In the genomic region with DNA sequence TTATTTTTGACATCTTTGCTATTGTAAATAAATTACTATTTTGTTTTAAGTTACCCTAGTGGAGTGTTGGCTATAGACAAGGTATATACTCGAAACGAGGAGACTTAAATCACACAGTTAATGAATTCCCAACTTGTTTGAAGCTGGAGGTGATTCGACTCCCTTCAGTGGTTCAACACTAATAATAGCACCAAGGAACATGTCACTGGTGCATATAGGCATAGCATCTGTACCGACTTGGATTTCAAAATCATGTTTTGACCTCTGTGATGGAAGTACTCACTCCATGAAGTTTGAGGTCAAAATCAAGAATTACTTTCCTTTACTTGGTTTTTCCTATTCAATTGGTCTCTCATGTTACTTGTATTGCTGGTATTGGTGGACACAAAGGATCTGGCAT, we compare ENCODE assay signal across 21 cellular contexts.
A peak's percentile ranks its signal among the peaks of the same experiment; 100 is the strongest.
DNase-seq lines count a peak whose midpoint lies in the region; ATAC-seq and TF ChIP-seq lines count a peak whose summit lies in the region.
"Had no signal": no experiment of that assay in that cellular context is flagged by ENCODE, and none has a peak within 500 bp of the region (broad histone marks: within the 10 kb centered on the region; RNA-seq: fewer than 3 reads in every experiment).

No MANE protein-coding gene starts in this region.

- no peaks in the 10 kb centered on the region for H3K9me3 ChIP-seq in gastrocnemius medialis
- H3K9me3 ChIP-seq: BE2C, Caco-2, Peyer's patch had no signal

- CTCF ChIA-PET in WTC11 (lab: Charles Lee), result no interaction called here

- no peaks in the 10 kb centered on the region for H3K4me1 ChIP-seq in gastrocnemius medialis
- H3K4me1 ChIP-seq: BE2C, Caco-2, Peyer's patch had no signal

- H3K27me3 ChIP-seq in gastrocnemius medialis, result no peaks in the 10 kb centered on the region
- H3K27me3 ChIP-seq: BE2C, Peyer's patch had no signal

- peaks cover 4% of the 10 kb centered on the region for H3K36me3 Mint-ChIP-seq in stimulated activated naive CD8-positive, alpha-beta T cell treated with anti-CD3 and anti-CD28 coated beads, Interleukin-15, Interleukin-2, amounts not matched to agents 100 ng/mL and 50 ng/mL, for 24 hours (ENCODE audit: low read depth)
- peaks cover 2% of the 10 kb centered on the region for H3K36me3 Mint-ChIP-seq in WTC11
- H3K36me3 Mint-ChIP-seq in nephron (ENCODE audit: low read depth), result peaks cover 52% of the 10 kb centered on the region

- no peak overlapping the region for H3K4me3 Mint-ChIP-seq in stimulated activated naive CD8-positive, alpha-beta T cell treated with anti-CD3 and anti-CD28 coated beads, Interleukin-15, Interleukin-2, amounts not matched to agents 100 ng/mL and 50 ng/mL, for 24 hours
- H3K4me3 Mint-ChIP-seq in stimulated activated naive CD8-positive, alpha-beta T cell treated with anti-CD3 and anti-CD28 coated beads, Interleukin-15, amount 100 ng/mL, for 72 hours, result no peak overlapping the region
- H3K4me3 Mint-ChIP-seq in WTC11 (no peak overlapping the region), nephron (no peak overlapping the region)
- H3K4me3 Mint-ChIP-seq: IgD-negative memory B cell had no signal

- peak overlapping the region; percentile 5 for H3K27ac Mint-ChIP-seq in stimulated activated naive CD8-positive, alpha-beta T cell treated with anti-CD3 and anti-CD28 coated beads, Interleukin-15, Interleukin-2, amounts not matched to agents 100 ng/mL and 50 ng/mL, for 24 hours
- no peak overlapping the region for H3K27ac Mint-ChIP-seq in stimulated activated naive CD8-positive, alpha-beta T cell treated with anti-CD3 and anti-CD28 coated beads, Interleukin-15, amount 100 ng/mL, for 72 hours
- peak overlapping the region; percentile 19; the same call in 1 of the 2 replicates for H3K27ac Mint-ChIP-seq in WTC11
- H3K27ac Mint-ChIP-seq in nephron, result peak overlapping the region in 2 of 3 experiments; percentile 60 to 62

- no peaks in the 10 kb centered on the region for H3K9me3 Mint-ChIP-seq in stimulated activated naive CD8-positive, alpha-beta T cell treated with anti-CD3 and anti-CD28 coated beads, Interleukin-15, Interleukin-2, amounts not matched to agents 100 ng/mL and 50 ng/mL, for 24 hours
- H3K9me3 Mint-ChIP-seq in stimulated activated naive CD8-positive, alpha-beta T cell treated with anti-CD3 and anti-CD28 coated beads, Interleukin-15, amount 100 ng/mL, for 72 hours, result no peaks in the 10 kb centered on the region
- H3K9me3 Mint-ChIP-seq in WTC11, result no peaks in the 10 kb centered on the region
- H3K9me3 Mint-ChIP-seq in nephron, result no peaks in the 10 kb centered on the region
- H3K9me3 Mint-ChIP-seq: IgD-negative memory B cell had no signal

- in situ Hi-C loops in gastrocnemius medialis (cut with MboI; ENCODE audit: low sequenced_read_pairs in 4 of 4), result no loop called here

- intact Hi-C loops in gastrocnemius medialis (cut with DNase I; ENCODE audit: low total_unique reads), result no loop called here

- POLR2A ChIA-PET in WTC11 (lab: Charles Lee), result no interaction called here

- no peak for TF ChIP-seq POLR2A in gastrocnemius medialis (IDR thresholded peaks at IDR 0.05)

- no peak for DNase-seq in stimulated activated naive CD8-positive, alpha-beta T cell treated with anti-CD3 and anti-CD28 coated beads, Interleukin-15, amount 100 ng/mL, for 72 hours
- DNase-seq in WTC11 (ENCODE audit: low spot score) (no peak), caudate nucleus (lab: John Stamatoyannopoulos, UW) (no peak), gastrocnemius medialis (no peak)
- DNase-seq: BE2C, Caco-2, DMS 273 treated with DMSO at 0.1 percent for 48 hours, DND-41, GOT3, HCEC 1CT, Karpas-422, NCI-H1694 treated with DMSO at 0.1 percent for 48 hours, NCI-H2081 treated with DMSO at 0.1 percent for 48 hours, NCI-H2171 treated with DMSO at 0.1 percent for 48 hours, NCI-H524 treated with DMSO at 0.1 percent for 48 hours, Peyer's patch had no signal

- H3K4me1 Mint-ChIP-seq in stimulated activated naive CD8-positive, alpha-beta T cell treated with anti-CD3 and anti-CD28 coated beads, Interleukin-15, Interleukin-2, amounts not matched to agents 100 ng/mL and 50 ng/mL, for 24 hours (ENCODE audit: low read depth), result peaks cover 7% of the 10 kb centered on the region
- no peaks in the 10 kb centered on the region for H3K4me1 Mint-ChIP-seq in stimulated activated naive CD8-positive, alpha-beta T cell treated with anti-CD3 and anti-CD28 coated beads, Interleukin-15, amount 100 ng/mL, for 72 hours
- H3K4me1 Mint-ChIP-seq in WTC11 (peaks cover 24% of the 10 kb centered on the region), nephron (peaks cover 25% of the 10 kb centered on the region)

- H3K36me3 ChIP-seq in gastrocnemius medialis, result peaks cover 0 to 17% of the 10 kb centered on the region in 2 donors
- H3K36me3 ChIP-seq: BE2C had no signal

- no peak for ATAC-seq in stimulated activated naive CD8-positive, alpha-beta T cell treated with anti-CD3 and anti-CD28 coated beads, Interleukin-15, amount 100 ng/mL, for 72 hours
- ATAC-seq in WTC11 (no peak), HG02970 (IDR thresholded peaks at IDR 0.05; ENCODE audit: low FRiP score, unreplicated experiment) (no peak), gastrocnemius medialis (no peak)
- ATAC-seq: GM12878 had no signal

- no peak overlapping the region for H3K4me3 ChIP-seq in gastrocnemius medialis
- H3K4me3 ChIP-seq: GM12878, Peyer's patch had no signal

- no peaks in the 10 kb centered on the region for H3K27me3 Mint-ChIP-seq in stimulated activated naive CD8-positive, alpha-beta T cell treated with anti-CD3 and anti-CD28 coated beads, Interleukin-15, Interleukin-2, amounts not matched to agents 100 ng/mL and 50 ng/mL, for 24 hours
- no peaks in the 10 kb centered on the region for H3K27me3 Mint-ChIP-seq in stimulated activated naive CD8-positive, alpha-beta T cell treated with anti-CD3 and anti-CD28 coated beads, Interleukin-15, amount 100 ng/mL, for 72 hours
- H3K27me3 Mint-ChIP-seq in WTC11 (ENCODE audit: low read depth), result no peaks in the 10 kb centered on the region
- no peaks in the 10 kb centered on the region for H3K27me3 Mint-ChIP-seq in nephron (ENCODE audit: low read depth)
- H3K27me3 Mint-ChIP-seq: IgD-negative memory B cell had no signal

- H3K27ac ChIP-seq in caudate nucleus (ENCODE audit: low read depth, low read length) (no peak overlapping the region), gastrocnemius medialis (no peak overlapping the region)
- H3K27ac ChIP-seq: Peyer's patch had no signal

- TF ChIP-seq CTCF in WTC11 (IDR thresholded peaks at IDR 0.05) (no peak), nephron (IDR thresholded peaks at IDR 0.05; ENCODE audit: unreplicated experiment in 3 of 3) (no peak), gastrocnemius medialis (IDR thresholded peaks at IDR 0.05 in 4 of 5, conservative IDR thresholded peaks at IDR 0.05 in 1 of 5) (no peak)

TF ChIP-seq in WTC11, 78 proteins besides CTCF, POLR2A, EP300 and RAD21:
- TF ChIP-seq ZBTB21 (CRISPR knock-in tag; IDR thresholded peaks at IDR 0.05; ENCODE audit: borderline replicate concordance) (no peak), GABPB1 (CRISPR knock-in tag; IDR thresholded peaks at IDR 0.05) (no peak), MYBL2 (CRISPR knock-in tag; IDR thresholded peaks at IDR 0.05) (no peak), TP53 (CRISPR knock-in tag; IDR thresholded peaks at IDR 0.05) (no peak), FOXK1 (CRISPR knock-in tag; IDR thresholded peaks at IDR 0.05) (no peak)
- TF ChIP-seq, protein P1, sequence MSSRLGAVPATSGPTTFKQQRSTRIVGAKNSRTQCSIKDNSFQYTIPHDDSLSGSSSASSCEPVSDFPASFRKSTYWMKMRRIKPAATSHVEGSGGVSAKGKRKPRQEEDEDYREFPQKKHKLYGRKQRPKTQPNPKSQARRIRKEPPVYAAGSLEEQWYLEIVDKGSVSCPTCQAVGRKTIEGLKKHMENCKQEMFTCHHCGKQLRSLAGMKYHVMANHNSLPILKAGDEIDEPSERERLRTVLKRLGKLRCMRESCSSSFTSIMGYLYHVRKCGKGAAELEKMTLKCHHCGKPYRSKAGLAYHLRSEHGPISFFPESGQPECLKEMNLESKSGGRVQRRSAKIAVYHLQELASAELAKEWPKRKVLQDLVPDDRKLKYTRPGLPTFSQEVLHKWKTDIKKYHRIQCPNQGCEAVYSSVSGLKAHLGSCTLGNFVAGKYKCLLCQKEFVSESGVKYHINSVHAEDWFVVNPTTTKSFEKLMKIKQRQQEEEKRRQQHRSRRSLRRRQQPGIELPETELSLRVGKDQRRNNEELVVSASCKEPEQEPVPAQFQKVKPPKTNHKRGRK (CRISPR knock-in tag; IDR thresholded peaks at IDR 0.05; ENCODE audit: borderline replicate concordance), result no peak
TF ChIP-seq in WTC11: peak in this region for 0.

Comparison
In these comparisons a context has a peak if more than half of its experiments do, and no peak if none do; other contexts are left out.
1. H3K27ac Mint-ChIP-seq: peak in stimulated activated naive CD8-positive, alpha-beta T cell treated with anti-CD3 and anti-CD28 coated beads, Interleukin-15, Interleukin-2, amounts not matched to agents 100 ng/mL and 50 ng/mL, for 24 hours (single experiment), WTC11 (single experiment) and nephron (2 of 3); none in stimulated activated naive CD8-positive, alpha-beta T cell treated with anti-CD3 and anti-CD28 coated beads, Interleukin-15, amount 100 ng/mL, for 72 hours (0 of 2).